ENCODE assay signal across 14 cellular contexts in the genomic region with DNA sequence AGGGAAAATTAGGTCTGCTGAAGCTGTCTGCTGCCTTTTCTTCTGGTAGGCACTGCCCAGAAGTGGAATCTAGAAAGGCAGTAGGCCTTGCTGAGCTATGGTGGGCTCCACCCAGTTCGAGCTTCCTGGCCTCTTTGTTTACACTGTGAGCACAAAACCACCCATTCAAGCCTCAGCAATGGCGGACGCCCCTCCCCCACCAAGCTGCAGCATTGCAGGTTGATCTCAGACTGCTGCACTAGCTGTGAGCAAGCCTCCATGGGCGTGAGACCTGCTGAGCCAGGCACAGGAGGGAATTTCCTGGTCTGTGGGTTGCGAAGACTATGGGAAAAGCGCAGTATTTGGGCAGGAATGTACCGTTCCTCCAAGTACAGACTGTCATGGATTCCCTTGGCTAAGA. TPM values are rescaled to one million over a fixed set of nuclear protein-coding genes. Genes with fewer than 3 reads are reported as not detected.
DNase-seq lines count a peak whose midpoint lies in the region; ATAC-seq and TF ChIP-seq lines count a peak whose summit lies in the region.
"Had no signal": no experiment of that assay in that cellular context is flagged by ENCODE, and none has a peak within 500 bp of the region (broad histone marks: within the 10 kb centered on the region; RNA-seq: fewer than 3 reads in every experiment).

No MANE protein-coding gene starts in this region.

- H3K9me2 ChIP-seq in SK-N-SH: no peaks in the 10 kb centered on the region

- no peak overlapping the region for H2AFZ ChIP-seq in SK-N-SH (ENCODE audit: low read depth)
- H2AFZ ChIP-seq: parathyroid adenoma had no signal

- H2BK5ac ChIP-seq in mesendoderm (ENCODE audit: low read length): no peak overlapping the region

- no peak for TF ChIP-seq CTCF in SK-N-SH (IDR thresholded peaks at IDR 0.05)

- H3K36me3 Mint-ChIP-seq in CD4-positive, CD25-positive, alpha-beta regulatory T cell: peaks cover 11% of the 10 kb centered on the region
- peaks cover 20% of the 10 kb centered on the region for H3K36me3 Mint-ChIP-seq in activated naive CD8-positive, alpha-beta T cell

- CTCF ChIA-PET in SK-N-SH (lab: Yijun Ruan, JAX): interaction anchor here (1.0 to 1.7 kb wide), 2 partner anchors 25 to 113 kb away, joined by 3 to 5 read pairs; no protein-coding TSS in a partner anchor

- TF ChIP-seq EP300 in SK-N-SH (IDR thresholded peaks at IDR 0.05; ENCODE audit: borderline replicate concordance in 1 of 2, low read depth in 1 of 2, low read length in 1 of 2): no peak

- no peak overlapping the region for H3K4ac ChIP-seq in mesendoderm (ENCODE audit: low read depth, low read length)

- no peak overlapping the region for H3K23ac ChIP-seq in mesendoderm (ENCODE audit: low read length)

- H3K4me2 ChIP-seq in mesendoderm (ENCODE audit: low read length) (no peak overlapping the region), SK-N-SH (no peak overlapping the region)
- H3K4me2 ChIP-seq: BLaER1 had no signal

- no peak overlapping the region for H4K8ac ChIP-seq in mesendoderm (ENCODE audit: low read depth, low read length)

- no peak overlapping the region for H2BK120ac ChIP-seq in mesendoderm (ENCODE audit: low read depth, low read length)

- peaks cover 0 to 12% (median under 1%) of the 10 kb centered on the region in 7 donors for H3K9me3 Mint-ChIP-seq in CD4-positive, CD25-positive, alpha-beta regulatory T cell
- no peaks in the 10 kb centered on the region for H3K9me3 Mint-ChIP-seq in activated naive CD8-positive, alpha-beta T cell (ENCODE audit: low read depth)

- POLR2A ChIA-PET in SK-N-SH (lab: Yijun Ruan, JAX): no interaction called here

- H3K27me3 ChIP-seq in CD4-positive, CD25-positive, alpha-beta regulatory T cell (ENCODE audit: control insufficient read depth, insufficient read depth, low read length): no peaks in the 10 kb centered on the region
- H3K27me3 ChIP-seq in mesendoderm (ENCODE audit: insufficient read depth, low read length, poor library complexity) (no peaks in the 10 kb centered on the region), SK-N-SH (ENCODE audit: insufficient read depth) (no peaks in the 10 kb centered on the region)
- H3K27me3 ChIP-seq: BLaER1, cardiac muscle cell had no signal

- peak; percentile 75 to 84 for ATAC-seq in CD4-positive, CD25-positive, alpha-beta regulatory T cell (ENCODE audit: low read depth in 2 of 2)
- no peak for ATAC-seq in GM18505 (IDR thresholded peaks at IDR 0.05; ENCODE audit: unreplicated experiment)
- ATAC-seq in GM18867 (IDR thresholded peaks at IDR 0.05; ENCODE audit: unreplicated experiment): no peak
- ATAC-seq: stimulated activated naive B cell treated with anti-CD40 and anti-IgM and Interleukin-4, amounts not matched to agents 10 μg/mL and 1 μg/mL and 100 μg/mL, for 72 hours had no signal

- H3K18ac ChIP-seq in mesendoderm (ENCODE audit: low read length): no peak overlapping the region

- peak overlapping the region; percentile 43 for H3K56ac ChIP-seq in mesendoderm (ENCODE audit: low read length)

- H3K4me3 Mint-ChIP-seq in CD4-positive, CD25-positive, alpha-beta regulatory T cell: peak overlapping the region; percentile 35 to 81 (median 57)
- H3K4me3 Mint-ChIP-seq in activated naive CD8-positive, alpha-beta T cell: peak overlapping the region; percentile 46
- H3K4me3 Mint-ChIP-seq: stimulated activated naive B cell treated with anti-CD40 and anti-IgM and Interleukin-4, amounts not matched to agents 10 μg/mL and 1 μg/mL and 100 μg/mL, for 72 hours had no signal

- peak overlapping the region; percentile 77 to 91 (median 88) for H3K27ac Mint-ChIP-seq in CD4-positive, CD25-positive, alpha-beta regulatory T cell
- no peak overlapping the region for H3K27ac Mint-ChIP-seq in activated naive CD8-positive, alpha-beta T cell
- H3K27ac Mint-ChIP-seq: stimulated activated naive B cell treated with anti-CD40 and anti-IgM and Interleukin-4, amounts not matched to agents 10 μg/mL and 1 μg/mL and 100 μg/mL, for 72 hours had no signal

- H3K27me3 Mint-ChIP-seq in CD4-positive, CD25-positive, alpha-beta regulatory T cell: no peaks in the 10 kb centered on the region
- no peaks in the 10 kb centered on the region for H3K27me3 Mint-ChIP-seq in activated naive CD8-positive, alpha-beta T cell
- H3K27me3 Mint-ChIP-seq: stimulated activated naive B cell treated with anti-CD40 and anti-IgM and Interleukin-4, amounts not matched to agents 10 μg/mL and 1 μg/mL and 100 μg/mL, for 72 hours had no signal

- no peaks in the 10 kb centered on the region for H3F3A ChIP-seq in SK-N-SH (replicated peaks; ENCODE audit: insufficient read depth)

- peaks cover 23% of the 10 kb centered on the region for H3K4me1 ChIP-seq in CD4-positive, CD25-positive, alpha-beta regulatory T cell (ENCODE audit: control insufficient read depth, insufficient read depth, low read length, poor library complexity, severe bottlenecking)
- H3K4me1 ChIP-seq in mesendoderm (ENCODE audit: control insufficient read depth, low read depth, low read length): no peaks in the 10 kb centered on the region
- no peaks in the 10 kb centered on the region for H3K4me1 ChIP-seq in SK-N-SH (ENCODE audit: control insufficient read depth in 1 of 2, insufficient read depth in 2 of 2, low read depth in 1 of 2, low read length in 1 of 2)
- H3K4me1 ChIP-seq: BLaER1, parathyroid adenoma had no signal

- no peaks in the 10 kb centered on the region for H4K20me1 ChIP-seq in SK-N-SH (ENCODE audit: insufficient read depth)

- peak overlapping the region; percentile 61 for H3K4me3 ChIP-seq in CD4-positive, CD25-positive, alpha-beta regulatory T cell (ENCODE audit: low read depth, low read length)
- H3K4me3 ChIP-seq in mesendoderm (ENCODE audit: low read length) (no peak overlapping the region), SK-N-SH (ENCODE audit: low read depth in 2 of 2, low read length in 1 of 2) (no peak overlapping the region)
- H3K4me3 ChIP-seq: BLaER1, cardiac muscle cell had no signal

- H3K4me1 Mint-ChIP-seq in CD4-positive, CD25-positive, alpha-beta regulatory T cell: peaks cover 25 to 80% (median 63%) of the 10 kb centered on the region in 4 donors
- peaks cover 67% of the 10 kb centered on the region for H3K4me1 Mint-ChIP-seq in activated naive CD8-positive, alpha-beta T cell (ENCODE audit: low read depth)

- WGBS in mesendoderm (ENCODE audit: extremely low coverage, insufficient coverage, low lambda C conversion rate): no CpG with 5 or more reads among the region's 7 CpGs
- 86% methylated on average over 5 of the region's 7 CpGs for WGBS in SK-N-SH (ENCODE audit: low lambda C conversion rate)

- no peak for TF ChIP-seq RAD21 in SK-N-SH (IDR thresholded peaks at IDR 0.05; ENCODE audit: low read length)

- no peaks in the 10 kb centered on the region for H3K36me3 ChIP-seq in CD4-positive, CD25-positive, alpha-beta regulatory T cell (ENCODE audit: control insufficient read depth, insufficient read depth, low read length)
- H3K36me3 ChIP-seq in mesendoderm (ENCODE audit: control insufficient read depth, insufficient read depth, low read length) (no peaks in the 10 kb centered on the region), SK-N-SH (replicated peaks in 1 of 2; ENCODE audit: control insufficient read depth in 1 of 2, insufficient read depth in 2 of 2, low read length in 1 of 2) (no peaks in the 10 kb centered on the region)
- H3K36me3 ChIP-seq: cardiac muscle cell had no signal

- no peak overlapping the region for H4K5ac ChIP-seq in mesendoderm (ENCODE audit: low read length)

- H2AK5ac ChIP-seq in mesendoderm (ENCODE audit: low read length): no peak overlapping the region

- peaks cover 7% of the 10 kb centered on the region for H3K79me2 ChIP-seq in mesendoderm (ENCODE audit: control insufficient read depth, insufficient read depth, low read length)
- H3K79me2 ChIP-seq in SK-N-SH (ENCODE audit: insufficient read depth): peaks cover 20% of the 10 kb centered on the region; the same call in 1 of the 2 replicates
- H3K79me2 ChIP-seq: parathyroid adenoma had no signal

- no peak overlapping the region for H2BK15ac ChIP-seq in mesendoderm (replicated peaks; ENCODE audit: low read depth)

- TF ChIP-seq POLR2A in GM18505 (IDR thresholded peaks at IDR 0.05; ENCODE audit: borderline replicate concordance, extremely low read depth, insufficient read depth, insufficient read length): no peak

- peaks cover 3% of the 10 kb centered on the region for H3K79me1 ChIP-seq in mesendoderm (ENCODE audit: low read length)

- no peaks in the 10 kb centered on the region for H3K9me3 ChIP-seq in CD4-positive, CD25-positive, alpha-beta regulatory T cell (ENCODE audit: control insufficient read depth in 2 of 2, low read length in 2 of 2)
- H3K9me3 ChIP-seq in SK-N-SH: no peaks in the 10 kb centered on the region

- H3K9ac ChIP-seq in mesendoderm (ENCODE audit: low read length): peak overlapping the region; percentile 20
- H3K9ac ChIP-seq in SK-N-SH: no peak overlapping the region
- H3K9ac ChIP-seq: BLaER1, parathyroid adenoma had no signal

- DNase-seq in CD4-positive, CD25-positive, alpha-beta regulatory T cell: peak; percentile 9 to 92 (median 82)
- DNase-seq in T-helper 2 cell (peak in 4 of 5 experiments; percentile 13 to 83 (median 43)), mesendoderm (peak; percentile 88), HuH-7 (ENCODE audit: low spot score) (no peak), SK-N-SH (no peak)
- DNase-seq: GOT3; stimulated activated naive B cell treated with anti-CD40 and anti-IgM and Interleukin-4, amounts not matched to agents 10 μg/mL and 1 μg/mL and 100 μg/mL, for 72 hours; SW 1271 had no signal

- peak overlapping the region; percentile 34 for H3K27ac ChIP-seq in CD4-positive, CD25-positive, alpha-beta regulatory T cell (ENCODE audit: insufficient read depth, low read length, poor library complexity, severe bottlenecking)
- H3K27ac ChIP-seq in mesendoderm (ENCODE audit: low read depth, low read length) (peak overlapping the region; percentile 60), SK-N-SH (ENCODE audit: low read depth in 2 of 2, low read length in 1 of 2) (no peak overlapping the region)
- H3K27ac ChIP-seq: BLaER1, cardiac muscle cell, parathyroid adenoma had no signal

TF ChIP-seq in SK-N-SH, 30 proteins besides CTCF, POLR2A, EP300 and RAD21 (continues in another document):
- TF ChIP-seq RXRA (IDR thresholded peaks at IDR 0.05; ENCODE audit: borderline replicate concordance, low read depth) (no peak), RCOR1 (IDR thresholded peaks at IDR 0.05; ENCODE audit: low read length) (no peak), POLR2AphosphoS5 (IDR thresholded peaks at IDR 0.05; ENCODE audit: low read depth, low read length) (no peak)

RNA-seq across cellular contexts. Expression of gene AGTPBP1, which starts 18.5 kb away (rescaled TPM):
- 55.6 TPM for total RNA-seq in CD4-positive, CD25-positive, alpha-beta regulatory T cell
- 10 to 100 TPM; 21.1 to 24.7 (median 23.3) TPM for polyA plus RNA-seq in CD4-positive, CD25-positive, alpha-beta regulatory T cell
- polyA plus RNA-seq in mesendoderm (2013, experiment 1 of 2): 22.8 TPM
- polyA plus RNA-seq in mesendoderm (2013, experiment 2 of 2): 22.8 TPM
- polyA plus RNA-seq in SK-N-SH (2012; rRNA removed): 3.8 and 4.3 TPM in 2 replicates
- polyA plus RNA-seq in SK-N-SH (2012; cell fraction: cytosol; rRNA removed): 5.1 and 6.7 TPM in 2 replicates
- 3.8 and 9.4 TPM in 2 replicates for polyA plus RNA-seq in SK-N-SH (2012; cell fraction: nucleus; rRNA removed)

Comparison
In these comparisons a context has a peak if more than half of its experiments do, and no peak if none do; other contexts are left out.
1. ATAC-seq: peak in CD4-positive, CD25-positive, alpha-beta regulatory T cell (2 of 2); none in GM18505 (single experiment) and GM18867 (single experiment).
2. DNase-seq: peak in CD4-positive, CD25-positive, alpha-beta regulatory T cell (3 of 3), T-helper 2 cell (4 of 5) and mesendoderm (single experiment); none in HuH-7 (single experiment) and SK-N-SH (single experiment).
3. H3K27ac ChIP-seq: peak in CD4-positive, CD25-positive, alpha-beta regulatory T cell (single experiment) and mesendoderm (single experiment); none in SK-N-SH (0 of 2).